Comparison of ENCODE assay signal across 10 cellular contexts in the genomic region with DNA sequence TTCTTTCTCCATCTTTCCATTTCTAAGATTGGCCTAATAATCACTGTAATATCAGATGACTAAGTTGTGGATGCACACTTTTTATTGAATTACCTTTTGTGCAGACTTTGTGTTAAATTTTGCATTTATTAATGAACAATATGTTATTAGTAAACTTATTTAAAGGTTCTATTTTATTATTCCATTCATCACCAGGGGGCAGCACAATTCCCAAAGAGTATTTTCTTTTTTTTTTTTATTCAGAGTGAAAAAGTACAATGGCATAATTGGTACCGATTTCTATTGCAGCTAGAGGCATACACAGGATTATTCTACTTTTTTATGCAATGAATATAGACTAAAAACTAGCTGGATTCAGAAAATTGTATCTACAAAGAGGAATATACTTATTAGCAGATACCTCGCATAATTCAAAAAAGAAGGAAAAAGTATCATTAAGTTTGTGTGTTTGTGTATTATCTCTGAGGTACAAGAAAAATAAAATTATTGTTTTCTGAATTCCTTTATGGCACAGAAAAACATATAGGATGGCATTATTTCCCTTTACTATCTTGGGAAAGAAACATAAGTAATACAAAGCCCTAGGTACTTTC.
A peak's percentile ranks its signal among the peaks of the same experiment; 100 is the strongest.
DNase-seq lines count a peak whose midpoint lies in the region; ATAC-seq, FAIRE-seq and TF ChIP-seq lines count a peak whose summit lies in the region.
"Had no signal": no experiment of that assay in that cellular context is flagged by ENCODE, and none has a peak within 500 bp of the region (broad histone marks: within the 10 kb centered on the region; RNA-seq: fewer than 3 reads in every experiment).

No MANE protein-coding gene starts in this region.

- H3K4me3 ChIP-seq in SK-N-SH (ENCODE audit: low read depth in 2 of 2, low read length in 1 of 2) (no peak overlapping the region), PC-3 (ENCODE audit: low read length) (no peak overlapping the region), thyroid gland (replicated peaks in 1 of 3) (no peak overlapping the region)

- WGBS in SK-N-SH (ENCODE audit: low lambda C conversion rate) = 52% methylated on average over 2 of the region's 2 CpGs
- WGBS in thyroid gland, 2 donors = 55 to 58% methylated on average over 2 of the region's 2 CpGs

- H3K9me2 ChIP-seq in SK-N-SH (no peaks in the 10 kb centered on the region), PC-3 (replicated peaks; ENCODE audit: low read length) (no peaks in the 10 kb centered on the region)

- FAIRE-seq in frontal cortex (lab: Jason Lieb, UNC) = peak; percentile 82

- no peaks in the 10 kb centered on the region for H3K79me2 ChIP-seq in SK-N-SH (ENCODE audit: insufficient read depth)
- no peaks in the 10 kb centered on the region for H3K79me2 ChIP-seq in PC-3 (ENCODE audit: low read length)

- peak; percentile 79 for TF ChIP-seq CTCF in SK-N-SH (IDR thresholded peaks at IDR 0.05)
- TF ChIP-seq CTCF in PC-3 (conservative IDR thresholded peaks at IDR 0.05; ENCODE audit: low read depth, low read length) = peak; percentile 76
- TF ChIP-seq CTCF in thyroid gland (IDR thresholded peaks at IDR 0.05) = peak in 4 of 6 experiments; percentile 17 to 62 (median 51)

- ATAC-seq in SK-N-SH treated with all-trans-retinoic acid at 6 μM for 48 hours (no peak), PC-3 (no peak), HG03457 (IDR thresholded peaks at IDR 0.05; ENCODE audit: unreplicated experiment) (no peak)
- ATAC-seq: T-helper 17 cell had no signal

- no peak overlapping the region for H3K4me2 ChIP-seq in SK-N-SH
- H3K4me2 ChIP-seq in PC-3 (ENCODE audit: low read length) = no peak overlapping the region

- H3K9me3 ChIP-seq in SK-N-SH (no peaks in the 10 kb centered on the region), PC-3 (ENCODE audit: low read length) (no peaks in the 10 kb centered on the region), thyroid gland (no peaks in the 10 kb centered on the region)

- CTCF ChIA-PET in SK-N-SH (lab: Yijun Ruan, JAX) = interaction anchor here (0.6 to 0.8 kb wide), 4 partner anchors 372 to 400 kb away, joined by 3 read pairs; no protein-coding TSS in a partner anchor
- CTCF ChIA-PET in PC-3 (lab: Charles Lee) = interaction anchor here (0.6 kb wide), 1 partner anchor 400 kb away, joined by 3 read pairs; no protein-coding TSS in a partner anchor

- H2AFZ ChIP-seq in SK-N-SH (ENCODE audit: low read depth) (no peak overlapping the region), PC-3 (ENCODE audit: low read length) (no peak overlapping the region)

- no peak overlapping the region for H3K9ac ChIP-seq in SK-N-SH
- no peak overlapping the region for H3K9ac ChIP-seq in PC-3 (ENCODE audit: low read length)

- TF ChIP-seq RAD21 in SK-N-SH (IDR thresholded peaks at IDR 0.05; ENCODE audit: low read length) = peak; percentile 54

- H3K27me3 ChIP-seq in SK-N-SH (ENCODE audit: insufficient read depth) (no peaks in the 10 kb centered on the region), PC-3 (ENCODE audit: low read length) (no peaks in the 10 kb centered on the region), thyroid gland (no peaks in the 10 kb centered on the region)

- H3K4me1 ChIP-seq in SK-N-SH (ENCODE audit: control insufficient read depth in 1 of 2, insufficient read depth in 2 of 2, low read depth in 1 of 2, low read length in 1 of 2) = no peaks in the 10 kb centered on the region
- no peaks in the 10 kb centered on the region for H3K4me1 ChIP-seq in PC-3 (ENCODE audit: insufficient read depth, low read length)
- no peaks in the 10 kb centered on the region for H3K4me1 ChIP-seq in thyroid gland

- no peaks in the 10 kb centered on the region for H4K20me1 ChIP-seq in SK-N-SH (ENCODE audit: insufficient read depth)
- no peaks in the 10 kb centered on the region for H4K20me1 ChIP-seq in PC-3 (ENCODE audit: low read length)

- peaks cover 3% of the 10 kb centered on the region for H3F3A ChIP-seq in SK-N-SH (replicated peaks; ENCODE audit: insufficient read depth)
- H3F3A ChIP-seq in PC-3 (ENCODE audit: low read length, unreplicated experiment) = no peaks in the 10 kb centered on the region

- DNase-seq in SK-N-SH = no peak
- DNase-seq in PC-3 = peak; percentile 49
- DNase-seq in frontal cortex (ENCODE audit: low spot score in 2 of 2) = peak in 1 of 2 donors; percentile 0
- DNase-seq in thyroid gland = no peak
- DNase-seq in SW480 (ENCODE audit: low spot score) = no peak
- no peak for DNase-seq in stimulated activated CD4-positive, alpha-beta T cell treated with anti-CD3 and anti-CD28 coated beads, Interleukin-4, amount 100 ng/mL, for 1 hour
- DNase-seq: COR-L47, T-helper 17 cell had no signal

- H3K36me3 ChIP-seq in SK-N-SH (replicated peaks in 1 of 2; ENCODE audit: control insufficient read depth in 1 of 2, insufficient read depth in 2 of 2, low read length in 1 of 2) = no peaks in the 10 kb centered on the region
- H3K36me3 ChIP-seq in PC-3 (ENCODE audit: low read depth, low read length) = no peaks in the 10 kb centered on the region
- no peaks in the 10 kb centered on the region for H3K36me3 ChIP-seq in thyroid gland

- intact Hi-C loops in PC-3 (cut with micrococcal nuclease) (loop anchor here (1.0 to 5.0 kb wide), 6 partner anchors 99 to 419 kb away; no protein-coding TSS in a partner anchor), thyroid gland (cut with DNase I) (loop anchor here (10.0 kb wide), 1 partner anchor 397 kb away; no protein-coding TSS in a partner anchor)

- no TSS peak for BruUV-seq in PC-3 (replicated peaks; lab: Mats Ljungman, UMichigan)

- TF ChIP-seq EP300 in SK-N-SH (IDR thresholded peaks at IDR 0.05; ENCODE audit: borderline replicate concordance in 1 of 2, low read depth in 1 of 2, low read length in 1 of 2) = no peak

- POLR2A ChIA-PET in SK-N-SH (lab: Yijun Ruan, JAX) = no interaction called here
- POLR2A ChIA-PET in PC-3 (lab: Charles Lee; ENCODE audit: unreplicated experiment) = no interaction called here

- TF ChIP-seq POLR2A in thyroid gland (IDR thresholded peaks at IDR 0.05) = no peak

- H3K27ac ChIP-seq in SK-N-SH (ENCODE audit: low read depth in 2 of 2, low read length in 1 of 2) (no peak overlapping the region), PC-3 (ENCODE audit: low read length) (no peak overlapping the region), thyroid gland (no peak overlapping the region)

TF ChIP-seq in SK-N-SH, 30 proteins besides CTCF, POLR2A, EP300 and RAD21 (continues in another document):
- TF ChIP-seq SMC3 (IDR thresholded peaks at IDR 0.05; ENCODE audit: low read depth, low read length) = peak; percentile 47
- TF ChIP-seq, protein P1, sequence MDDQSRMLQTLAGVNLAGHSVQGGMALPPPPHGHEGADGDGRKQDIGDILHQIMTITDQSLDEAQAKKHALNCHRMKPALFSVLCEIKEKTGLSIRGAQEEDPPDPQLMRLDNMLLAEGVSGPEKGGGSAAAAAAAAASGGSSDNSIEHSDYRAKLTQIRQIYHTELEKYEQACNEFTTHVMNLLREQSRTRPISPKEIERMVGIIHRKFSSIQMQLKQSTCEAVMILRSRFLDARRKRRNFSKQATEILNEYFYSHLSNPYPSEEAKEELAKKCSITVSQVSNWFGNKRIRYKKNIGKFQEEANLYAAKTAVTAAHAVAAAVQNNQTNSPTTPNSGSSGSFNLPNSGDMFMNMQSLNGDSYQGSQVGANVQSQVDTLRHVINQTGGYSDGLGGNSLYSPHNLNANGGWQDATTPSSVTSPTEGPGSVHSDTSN (IDR thresholded peaks at IDR 0.05) = no peak
- no peak for TF ChIP-seq YY1 (IDR thresholded peaks at IDR 0.05; ENCODE audit: low read depth)
- no peak for TF ChIP-seq CHD2 (IDR thresholded peaks at IDR 0.05; ENCODE audit: low read length, partially characterized antibody)

TF ChIP-seq in SK-N-SH treated with all-trans-retinoic acid at 6 μM for 48 hours, 23 proteins besides CTCF, POLR2A, EP300 and RAD21 (continues in another document):
- TF ChIP-seq ARNTL (CRISPR knock-in tag; IDR thresholded peaks at IDR 0.05; ENCODE audit: borderline replicate concordance, low read depth) (no peak), ISL1 (CRISPR knock-in tag; IDR thresholded peaks at IDR 0.05) (no peak), GLIS3 (CRISPR knock-in tag; IDR thresholded peaks at IDR 0.05) (no peak), ZC3H10 (CRISPR knock-in tag; IDR thresholded peaks at IDR 0.05) (no peak), ESRRG (CRISPR knock-in tag; IDR thresholded peaks at IDR 0.05) (no peak), ZNF70 (CRISPR knock-in tag; IDR thresholded peaks at IDR 0.05) (no peak), OSR1 (CRISPR knock-in tag; IDR thresholded peaks at IDR 0.05) (no peak), TOX (CRISPR knock-in tag; IDR thresholded peaks at IDR 0.05; ENCODE audit: borderline replicate concordance) (no peak)
- TF ChIP-seq, protein P2, sequence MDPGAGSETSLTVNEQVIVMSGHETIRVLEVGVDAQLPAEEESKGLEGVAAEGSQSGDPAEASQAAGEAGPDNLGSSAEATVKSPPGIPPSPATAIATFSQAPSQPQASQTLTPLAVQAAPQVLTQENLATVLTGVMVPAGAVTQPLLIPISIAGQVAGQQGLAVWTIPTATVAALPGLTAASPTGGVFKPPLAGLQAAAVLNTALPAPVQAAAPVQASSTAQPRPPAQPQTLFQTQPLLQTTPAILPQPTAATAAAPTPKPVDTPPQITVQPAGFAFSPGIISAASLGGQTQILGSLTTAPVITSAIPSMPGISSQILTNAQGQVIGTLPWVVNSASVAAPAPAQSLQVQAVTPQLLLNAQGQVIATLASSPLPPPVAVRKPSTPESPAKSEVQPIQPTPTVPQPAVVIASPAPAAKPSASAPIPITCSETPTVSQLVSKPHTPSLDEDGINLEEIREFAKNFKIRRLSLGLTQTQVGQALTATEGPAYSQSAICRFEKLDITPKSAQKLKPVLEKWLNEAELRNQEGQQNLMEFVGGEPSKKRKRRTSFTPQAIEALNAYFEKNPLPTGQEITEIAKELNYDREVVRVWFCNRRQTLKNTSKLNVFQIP (CRISPR knock-in tag; IDR thresholded peaks at IDR 0.05; ENCODE audit: borderline replicate concordance, low read depth) = no peak
- TF ChIP-seq, protein P3, sequence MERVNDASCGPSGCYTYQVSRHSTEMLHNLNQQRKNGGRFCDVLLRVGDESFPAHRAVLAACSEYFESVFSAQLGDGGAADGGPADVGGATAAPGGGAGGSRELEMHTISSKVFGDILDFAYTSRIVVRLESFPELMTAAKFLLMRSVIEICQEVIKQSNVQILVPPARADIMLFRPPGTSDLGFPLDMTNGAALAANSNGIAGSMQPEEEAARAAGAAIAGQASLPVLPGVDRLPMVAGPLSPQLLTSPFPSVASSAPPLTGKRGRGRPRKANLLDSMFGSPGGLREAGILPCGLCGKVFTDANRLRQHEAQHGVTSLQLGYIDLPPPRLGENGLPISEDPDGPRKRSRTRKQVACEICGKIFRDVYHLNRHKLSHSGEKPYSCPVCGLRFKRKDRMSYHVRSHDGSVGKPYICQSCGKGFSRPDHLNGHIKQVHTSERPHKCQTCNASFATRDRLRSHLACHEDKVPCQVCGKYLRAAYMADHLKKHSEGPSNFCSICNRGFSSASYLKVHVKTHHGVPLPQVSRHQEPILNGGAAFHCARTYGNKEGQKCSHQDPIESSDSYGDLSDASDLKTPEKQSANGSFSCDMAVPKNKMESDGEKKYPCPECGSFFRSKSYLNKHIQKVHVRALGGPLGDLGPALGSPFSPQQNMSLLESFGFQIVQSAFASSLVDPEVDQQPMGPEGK (CRISPR knock-in tag; IDR thresholded peaks at IDR 0.05; ENCODE audit: borderline replicate concordance) = no peak
